10 cellular contexts compared by ENCODE assay signal in genomic region chr16:27409958-27410357, GRCh38. TPM values are rescaled to one million over a fixed set of nuclear protein-coding genes. Genes with fewer than 3 reads are reported as not detected.
A peak's percentile ranks its signal among the peaks of the same experiment; 100 is the strongest.
DNase-seq lines count a peak whose midpoint lies in the region; ATAC-seq and TF ChIP-seq lines count a peak whose summit lies in the region.
"Not testable (repeated sequence)": the region's sequence is repeated elsewhere in the genome, so short reads cannot be mapped to it uniquely, and the experiment has no call there.
"Had no signal": no experiment of that assay in that cellular context is flagged by ENCODE, and none has a peak within 500 bp of the region (broad histone marks: within the 10 kb centered on the region; RNA-seq: fewer than 3 reads in every experiment).

No MANE protein-coding gene starts in this region.

- H2AFZ ChIP-seq in GM23338: not testable (repeated sequence)

- H3K4me1 ChIP-seq in GM23338 (ENCODE audit: insufficient read depth): not testable (repeated sequence)

- not testable (repeated sequence) for H3K9me2 ChIP-seq in GM23338 (ENCODE audit: insufficient read depth)

- not testable (repeated sequence) for H3F3A ChIP-seq in GM23338 (replicated peaks; ENCODE audit: low read depth)

- ATAC-seq in CD4-positive, alpha-beta T cell (ENCODE audit: poor library complexity); GM23338; T-helper 17 cell; activated CD8-positive, alpha-beta T cell treated with anti-CD3 and anti-CD28 coated beads for 36 hours; activated T-cell treated with anti-CD3 and anti-CD28 coated beads, Interleukin-2, amount 50 U/mL, for 72 hours (replicated peaks in 1 of 2); activated naive CD4-positive, alpha-beta T cell treated with anti-CD3 and anti-CD28 coated beads, Interleukin-2, amount 50 U/mL, for 72 hours; stimulated activated effector memory CD8-positive, alpha-beta T cell treated with anti-CD3 and anti-CD28 coated beads, Interleukin-12 subunit alpha, Interleukin-12 subunit beta, amount 100 ng/mL, for 72 hours: not testable (repeated sequence)

- CTCF ChIA-PET in CD4-positive, alpha-beta T cell (lab: Charles Lee): interaction anchor here (0.6 kb wide), 1 partner anchor 82 kb away, joined by 3 read pairs; no protein-coding TSS in a partner anchor
- CTCF ChIA-PET in activated CD8-positive, alpha-beta T cell treated with anti-CD3 and anti-CD28 coated beads for 36 hours (lab: Charles Lee): not testable (repeated sequence)

- not testable (repeated sequence) for TF ChIP-seq CTCF in CD4-positive, alpha-beta T cell (IDR thresholded peaks at IDR 0.05); GM23338 (conservative IDR thresholded peaks at IDR 0.05; ENCODE audit: low read depth in 2 of 2); activated CD8-positive, alpha-beta T cell treated with anti-CD3 and anti-CD28 coated beads for 36 hours (IDR thresholded peaks at IDR 0.05)

- not testable (repeated sequence) for H3K79me2 ChIP-seq in GM23338 (replicated peaks; ENCODE audit: insufficient read depth)

- POLR2A ChIA-PET in CD4-positive, alpha-beta T cell (lab: Charles Lee): interaction anchor here (0.6 to 1.3 kb wide), 4 partner anchors 8 to 42 kb away, joined by 3 read pairs; partner anchors contain the start of gene IL21R
- POLR2A ChIA-PET in activated CD8-positive, alpha-beta T cell treated with anti-CD3 and anti-CD28 coated beads for 36 hours (lab: Charles Lee): interaction anchor here (0.7 to 1.8 kb wide), 5 partner anchors 13 to 45 kb away, joined by 3 to 5 read pairs (median 5); no protein-coding TSS in a partner anchor

- H3K4me3 Mint-ChIP-seq in CD4-positive, alpha-beta T cell: peak overlapping the region; percentile 40
- H3K4me3 Mint-ChIP-seq in GM23338, T-helper 17 cell: not testable (repeated sequence)
- H3K4me3 Mint-ChIP-seq in activated CD8-positive, alpha-beta T cell treated with anti-CD3 and anti-CD28 coated beads for 36 hours: peak overlapping the region; percentile 59
- peak overlapping the region; percentile 65 to 75 for H3K4me3 Mint-ChIP-seq in activated T-cell treated with anti-CD3 and anti-CD28 coated beads, Interleukin-2, amount 50 U/mL, for 72 hours
- peak overlapping the region in 2 of 5 donors; percentile 10 to 62 for H3K4me3 Mint-ChIP-seq in immature natural killer cell
- H3K4me3 Mint-ChIP-seq in stimulated activated effector memory CD8-positive, alpha-beta T cell treated with anti-CD3 and anti-CD28 coated beads, Interleukin-12 subunit alpha, Interleukin-12 subunit beta, amount 100 ng/mL, for 72 hours: peak overlapping the region; percentile 94

- peaks cover 94% of the 10 kb centered on the region for H3K4me1 Mint-ChIP-seq in CD4-positive, alpha-beta T cell (ENCODE audit: low read depth)
- peaks cover 13% of the 10 kb centered on the region; the same call in 2 of the 3 replicates for H3K4me1 Mint-ChIP-seq in GM23338
- H3K4me1 Mint-ChIP-seq in T-helper 17 cell: peaks cover 59% of the 10 kb centered on the region
- H3K4me1 Mint-ChIP-seq in activated CD8-positive, alpha-beta T cell treated with anti-CD3 and anti-CD28 coated beads for 36 hours (ENCODE audit: low read depth): peaks cover 80% of the 10 kb centered on the region
- peaks cover 92% of the 10 kb centered on the region for H3K4me1 Mint-ChIP-seq in activated T-cell treated with anti-CD3 and anti-CD28 coated beads, Interleukin-2, amount 50 U/mL, for 72 hours (ENCODE audit: low read depth)
- peaks cover 82 to 100% of the 10 kb centered on the region in 2 donors for H3K4me1 Mint-ChIP-seq in immature natural killer cell
- H3K4me1 Mint-ChIP-seq in stimulated activated effector memory CD8-positive, alpha-beta T cell treated with anti-CD3 and anti-CD28 coated beads, Interleukin-12 subunit alpha, Interleukin-12 subunit beta, amount 100 ng/mL, for 72 hours: peaks cover 84% of the 10 kb centered on the region

- not testable (repeated sequence) for DNase-seq in CD4-positive, alpha-beta T cell; GM23338 (ENCODE audit: low spot score); T-helper 17 cell; activated CD8-positive, alpha-beta T cell treated with anti-CD3 and anti-CD28 coated beads for 36 hours; activated T-cell treated with anti-CD3 and anti-CD28 coated beads, Interleukin-2, amount 50 U/mL, for 72 hours; activated naive CD4-positive, alpha-beta T cell treated with anti-CD3 and anti-CD28 coated beads, Interleukin-2, amount 50 U/mL, for 72 hours (ENCODE audit: low spot score in 2 of 2); immature natural killer cell; stimulated activated effector memory CD8-positive, alpha-beta T cell treated with anti-CD3 and anti-CD28 coated beads, Interleukin-12 subunit alpha, Interleukin-12 subunit beta, amount 100 ng/mL, for 72 hours (ENCODE audit: low spot score in 2 of 2)

- H3K27ac Mint-ChIP-seq in CD4-positive, alpha-beta T cell: peak overlapping the region; percentile 50
- not testable (repeated sequence) for H3K27ac Mint-ChIP-seq in GM23338; stimulated activated effector memory CD8-positive, alpha-beta T cell treated with anti-CD3 and anti-CD28 coated beads, Interleukin-12 subunit alpha, Interleukin-12 subunit beta, amount 100 ng/mL, for 72 hours
- H3K27ac Mint-ChIP-seq in T-helper 17 cell (peak overlapping the region; percentile 8), immature natural killer cell (peak overlapping the region in 5 of 6 donors; percentile 7 to 81 (median 70))
- H3K27ac Mint-ChIP-seq in activated CD8-positive, alpha-beta T cell treated with anti-CD3 and anti-CD28 coated beads for 36 hours: peak overlapping the region; percentile 71
- H3K27ac Mint-ChIP-seq in activated T-cell treated with anti-CD3 and anti-CD28 coated beads, Interleukin-2, amount 50 U/mL, for 72 hours: peak overlapping the region; percentile 78
- H3K27ac Mint-ChIP-seq in activated naive CD4-positive, alpha-beta T cell treated with anti-CD3 and anti-CD28 coated beads, Interleukin-2, amount 50 U/mL, for 72 hours: peak overlapping the region; percentile 96 to 100

- H3K36me3 Mint-ChIP-seq in CD4-positive, alpha-beta T cell (ENCODE audit: low read depth): peaks cover 83% of the 10 kb centered on the region
- not testable (repeated sequence) for H3K36me3 Mint-ChIP-seq in GM23338 (ENCODE audit: low read depth); T-helper 17 cell (ENCODE audit: low read depth)
- peaks cover 91% of the 10 kb centered on the region for H3K36me3 Mint-ChIP-seq in activated CD8-positive, alpha-beta T cell treated with anti-CD3 and anti-CD28 coated beads for 36 hours (ENCODE audit: low read depth)
- H3K36me3 Mint-ChIP-seq in activated T-cell treated with anti-CD3 and anti-CD28 coated beads, Interleukin-2, amount 50 U/mL, for 72 hours (ENCODE audit: insufficient read depth in 2 of 2): peaks cover 39 to 76% of the 10 kb centered on the region in 2 donors
- peaks cover 60 to 95% of the 10 kb centered on the region in 2 donors for H3K36me3 Mint-ChIP-seq in activated naive CD4-positive, alpha-beta T cell treated with anti-CD3 and anti-CD28 coated beads, Interleukin-2, amount 50 U/mL, for 72 hours
- peaks cover 6 to 42% (median 25%) of the 10 kb centered on the region in 3 donors for H3K36me3 Mint-ChIP-seq in immature natural killer cell
- peaks cover 99% of the 10 kb centered on the region for H3K36me3 Mint-ChIP-seq in stimulated activated effector memory CD8-positive, alpha-beta T cell treated with anti-CD3 and anti-CD28 coated beads, Interleukin-12 subunit alpha, Interleukin-12 subunit beta, amount 100 ng/mL, for 72 hours

- not testable (repeated sequence) for H3K27me3 ChIP-seq in CD4-positive, alpha-beta T cell (ENCODE audit: control insufficient read depth, insufficient read depth, low read length); GM23338 (ENCODE audit: insufficient read depth)

- H3K9me3 ChIP-seq in CD4-positive, alpha-beta T cell (ENCODE audit: control insufficient read depth, low read length); T-helper 17 cell (ENCODE audit: control insufficient read depth, low read length, poor library complexity, severe bottlenecking): not testable (repeated sequence)

- H4K20me1 ChIP-seq in GM23338 (replicated peaks; ENCODE audit: insufficient read depth): not testable (repeated sequence)

- intact Hi-C loops in CD4-positive, alpha-beta T cell (cut with DNase I, micrococcal nuclease): not testable (repeated sequence)
- intact Hi-C loops in activated CD8-positive, alpha-beta T cell treated with anti-CD3 and anti-CD28 coated beads for 36 hours (cut with micrococcal nuclease): loop anchor here (2.0 kb wide), 2 partner anchors 17 to 41 kb away; no protein-coding TSS in a partner anchor

- H3K27ac ChIP-seq in CD4-positive, alpha-beta T cell (ENCODE audit: low read depth, low read length); GM23338 (ENCODE audit: low read depth): not testable (repeated sequence)

- H3K27me3 Mint-ChIP-seq in CD4-positive, alpha-beta T cell; GM23338 (ENCODE audit: insufficient read depth, low read depth, poor library complexity); T-helper 17 cell; activated CD8-positive, alpha-beta T cell treated with anti-CD3 and anti-CD28 coated beads for 36 hours; activated T-cell treated with anti-CD3 and anti-CD28 coated beads, Interleukin-2, amount 50 U/mL, for 72 hours (ENCODE audit: low read depth); immature natural killer cell (ENCODE audit: low read depth in 3 of 3): not testable (repeated sequence)

- not testable (repeated sequence) for H3K36me3 ChIP-seq in GM23338 (ENCODE audit: insufficient read depth)

- H3K4me2 ChIP-seq in GM23338: peak overlapping the region; percentile 16; the same call in 1 of the 2 replicates

- not testable (repeated sequence) for H3K4me3 ChIP-seq in GM23338

- peaks cover 12% of the 10 kb centered on the region for H3K9me3 Mint-ChIP-seq in CD4-positive, alpha-beta T cell
- not testable (repeated sequence) for H3K9me3 Mint-ChIP-seq in GM23338; activated T-cell treated with anti-CD3 and anti-CD28 coated beads, Interleukin-2, amount 50 U/mL, for 72 hours; immature natural killer cell; stimulated activated effector memory CD8-positive, alpha-beta T cell treated with anti-CD3 and anti-CD28 coated beads, Interleukin-12 subunit alpha, Interleukin-12 subunit beta, amount 100 ng/mL, for 72 hours
- H3K9me3 Mint-ChIP-seq in activated CD8-positive, alpha-beta T cell treated with anti-CD3 and anti-CD28 coated beads for 36 hours: peaks cover 17% of the 10 kb centered on the region
- H3K9me3 Mint-ChIP-seq in activated naive CD4-positive, alpha-beta T cell treated with anti-CD3 and anti-CD28 coated beads, Interleukin-2, amount 50 U/mL, for 72 hours: peaks cover 4 to 17% of the 10 kb centered on the region in 2 donors

RNA-seq across cellular contexts. Expression of gene IL21R, which starts 8.0 kb away (rescaled TPM):
- 10 to 100 TPM; 34.5 to 34.8 TPM for total RNA-seq in CD4-positive, alpha-beta T cell
- total RNA-seq in GM23338 (2014; rRNA removed; shearing (Covaris generic)): 2.6 TPM in 2 replicates
- polyA plus RNA-seq in GM23338 (2016; fragmentation: Nextera tagmentation; extraction: Ambion mirVana): 0.42 and 0.83 TPM in 2 replicates
- 10 to 100 TPM; 17.6 to 26.4 TPM for total RNA-seq in T-helper 17 cell
- 10 to 100 TPM; 95.6 to 97.2 TPM for total RNA-seq in activated CD8-positive, alpha-beta T cell treated with anti-CD3 and anti-CD28 coated beads for 36 hours
- 100 to 1,000 TPM; 155 to 166 TPM for total RNA-seq in activated T-cell treated with anti-CD3 and anti-CD28 coated beads, Interleukin-2, amount 50 U/mL, for 72 hours
- 100 to 1,000 TPM; 103 to 106 TPM for total RNA-seq in activated naive CD4-positive, alpha-beta T cell treated with anti-CD3 and anti-CD28 coated beads, Interleukin-2, amount 50 U/mL, for 72 hours
- polyA plus RNA-seq in immature natural killer cell: 10 to 100 TPM; 27.5 to 59.7 (median 49.6) TPM
- total RNA-seq: Calu3, Daoy had no signal
